In genomic region chr10:14450041-14450491, GRCh38 we compare ENCODE assay signal across 14 cellular contexts.
DNase-seq lines count a peak whose midpoint lies in the region; ATAC-seq and TF ChIP-seq lines count a peak whose summit lies in the region.
"Had no signal": no experiment of that assay in that cellular context is flagged by ENCODE, and none has a peak within 500 bp of the region (broad histone marks: within the 10 kb centered on the region; RNA-seq: fewer than 3 reads in every experiment).

No MANE protein-coding gene starts in this region.

- H3K4me3 ChIP-seq in right atrium auricular region: no peak overlapping the region
- H3K4me3 ChIP-seq in mesodermal cell (ENCODE audit: extremely low read depth, insufficient read depth, low read length, poor library complexity, severe bottlenecking): no peak overlapping the region
- H3K4me3 ChIP-seq: testis had no signal

- peak; percentile 91 for ATAC-seq in Right ventricle myocardium superior (ENCODE audit: poor library complexity)
- ATAC-seq in HG02623 (IDR thresholded peaks at IDR 0.05; ENCODE audit: unreplicated experiment): no peak

- intact Hi-C loops in Right ventricle myocardium superior (cut with DNase I): no loop called here

- H3K27ac ChIP-seq in right atrium auricular region: peak overlapping the region in 1 of 2 donors; percentile 50
- peak overlapping the region; percentile 54 for H3K27ac ChIP-seq in mesodermal cell (ENCODE audit: low read depth, low read length, severe bottlenecking)
- H3K27ac ChIP-seq: testis had no signal

- WGBS in mesodermal cell (ENCODE audit: insufficient coverage in 2 of 2), 2 experiments: 83 to 88% methylated on average over 3 of the region's 3 CpGs

- no peaks in the 10 kb centered on the region for H3K27me3 ChIP-seq in right atrium auricular region
- H3K27me3 ChIP-seq: testis had no signal

- peaks cover 0 to 6% of the 10 kb centered on the region in 2 donors for H3K4me1 ChIP-seq in right atrium auricular region
- no peaks in the 10 kb centered on the region for H3K4me1 ChIP-seq in mesodermal cell (ENCODE audit: control insufficient read depth, insufficient read depth, low read length, poor library complexity, severe bottlenecking)
- H3K4me1 ChIP-seq: testis had no signal

- no peaks in the 10 kb centered on the region for H3K9me3 ChIP-seq in right atrium auricular region
- no peaks in the 10 kb centered on the region for H3K9me3 ChIP-seq in mesodermal cell (ENCODE audit: control insufficient read depth, low read length)
- H3K9me3 ChIP-seq: testis had no signal

- no peak for TF ChIP-seq CTCF in right atrium auricular region (IDR thresholded peaks at IDR 0.05)

- H3K36me3 ChIP-seq in right atrium auricular region (no peaks in the 10 kb centered on the region), mesodermal cell (ENCODE audit: control insufficient read depth, insufficient read depth, low read length) (no peaks in the 10 kb centered on the region)

- peak; percentile 72 for DNase-seq in Right ventricle myocardium superior
- no peak for DNase-seq in right atrium auricular region (ENCODE audit: low spot score)
- DNase-seq in dedifferentiated amniotic fluid mesenchymal stem cell (ENCODE audit: extremely low spot score): peak; percentile 28
- DNase-seq in GM19240 (ENCODE audit: insufficient read length, low spot score): no peak
- DNase-seq in HPDE6-E6E7 (ENCODE audit: extremely low spot score): no peak
- no peak for DNase-seq in NCI-H2029 (lab: John Stamatoyannopoulos, UW)
- DNase-seq: activated CD4-positive, alpha-beta T cell treated with anti-CD3 and anti-CD28 coated beads, Interleukin-2, amount 50 U/mL, for 4 hours; Calu3; head of caudate nucleus; NCI-H1694 treated with DMSO at 0.1 percent for 48 hours; stimulated activated CD4-positive, alpha-beta T cell treated with anti-CD3 and anti-CD28 coated beads, Interleukin-12 subunit alpha, Interleukin-12 subunit beta, amount 100 ng/mL, for 4 hours; testis had no signal

Comparison
In these comparisons a context has a peak if more than half of its experiments do, and no peak if none do; other contexts are left out.
1. DNase-seq: peak in Right ventricle myocardium superior (single experiment) and dedifferentiated amniotic fluid mesenchymal stem cell (single experiment); none in right atrium auricular region (single experiment), GM19240 (single experiment), HPDE6-E6E7 (single experiment) and NCI-H2029 (single experiment).